Comparison of ENCODE assay signal across 1 cellular context in the genomic region with DNA sequence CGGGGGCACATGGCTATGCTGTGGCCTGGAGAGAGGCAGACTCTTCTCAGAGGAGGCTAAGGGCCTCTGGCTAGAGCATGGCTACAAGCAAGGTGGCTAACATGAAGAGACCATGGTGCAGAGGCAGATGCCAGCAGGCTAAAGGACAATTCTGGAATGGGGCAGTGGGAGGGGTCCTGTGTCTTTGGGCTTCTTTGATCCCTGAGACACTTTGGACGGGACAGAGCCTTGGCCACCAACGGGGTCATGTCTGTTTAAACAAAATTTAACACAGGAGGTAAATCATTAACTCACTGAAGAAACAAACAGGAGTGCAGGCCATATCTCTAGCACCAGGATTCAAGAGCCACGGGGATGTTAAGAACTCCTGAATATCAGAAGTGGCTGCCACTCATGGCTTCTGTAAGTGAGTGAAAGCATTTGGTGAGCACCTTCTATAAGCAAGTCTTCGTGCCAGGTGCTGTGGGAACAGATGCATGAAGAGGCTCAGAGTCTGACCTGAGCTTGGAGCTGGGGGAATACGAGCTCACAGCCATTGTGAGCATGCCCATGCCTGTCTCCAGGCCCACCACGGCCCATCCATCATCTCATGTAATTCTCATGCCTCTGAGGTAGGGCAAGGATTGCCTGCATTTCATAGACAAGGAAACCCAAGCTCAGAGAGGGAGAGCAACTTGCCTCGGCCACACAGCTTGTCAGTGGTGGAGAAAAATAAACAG.
A peak's percentile ranks its signal among the peaks of the same experiment; 100 is the strongest.
TF ChIP-seq lines count a peak whose summit lies in the region.

No MANE protein-coding gene starts in this region.

TF ChIP-seq in HepG2, 621 proteins besides CTCF, POLR2A, EP300 and RAD21 (continued from another document and continues in another):
- TF ChIP-seq, protein P1, sequence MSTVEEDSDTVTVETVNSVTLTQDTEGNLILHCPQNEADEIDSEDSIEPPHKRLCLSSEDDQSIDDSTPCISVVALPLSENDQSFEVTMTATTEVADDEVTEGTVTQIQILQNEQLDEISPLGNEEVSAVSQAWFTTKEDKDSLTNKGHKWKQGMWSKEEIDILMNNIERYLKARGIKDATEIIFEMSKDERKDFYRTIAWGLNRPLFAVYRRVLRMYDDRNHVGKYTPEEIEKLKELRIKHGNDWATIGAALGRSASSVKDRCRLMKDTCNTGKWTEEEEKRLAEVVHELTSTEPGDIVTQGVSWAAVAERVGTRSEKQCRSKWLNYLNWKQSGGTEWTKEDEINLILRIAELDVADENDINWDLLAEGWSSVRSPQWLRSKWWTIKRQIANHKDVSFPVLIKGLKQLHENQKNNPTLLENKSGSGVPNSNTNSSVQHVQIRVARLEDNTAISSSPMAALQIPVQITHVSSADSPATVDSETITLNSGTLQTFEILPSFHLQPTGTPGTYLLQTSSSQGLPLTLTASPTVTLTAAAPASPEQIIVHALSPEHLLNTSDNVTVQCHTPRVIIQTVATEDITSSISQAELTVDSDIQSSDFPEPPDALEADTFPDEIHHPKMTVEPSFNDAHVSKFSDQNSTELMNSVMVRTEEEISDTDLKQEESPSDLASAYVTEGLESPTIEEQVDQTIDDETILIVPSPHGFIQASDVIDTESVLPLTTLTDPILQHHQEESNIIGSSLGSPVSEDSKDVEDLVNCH (CRISPR knock-in tag; IDR thresholded peaks at IDR 0.05), result peak; percentile 79; the same call in 1 of the 2 replicates
- TF ChIP-seq, protein P2, sequence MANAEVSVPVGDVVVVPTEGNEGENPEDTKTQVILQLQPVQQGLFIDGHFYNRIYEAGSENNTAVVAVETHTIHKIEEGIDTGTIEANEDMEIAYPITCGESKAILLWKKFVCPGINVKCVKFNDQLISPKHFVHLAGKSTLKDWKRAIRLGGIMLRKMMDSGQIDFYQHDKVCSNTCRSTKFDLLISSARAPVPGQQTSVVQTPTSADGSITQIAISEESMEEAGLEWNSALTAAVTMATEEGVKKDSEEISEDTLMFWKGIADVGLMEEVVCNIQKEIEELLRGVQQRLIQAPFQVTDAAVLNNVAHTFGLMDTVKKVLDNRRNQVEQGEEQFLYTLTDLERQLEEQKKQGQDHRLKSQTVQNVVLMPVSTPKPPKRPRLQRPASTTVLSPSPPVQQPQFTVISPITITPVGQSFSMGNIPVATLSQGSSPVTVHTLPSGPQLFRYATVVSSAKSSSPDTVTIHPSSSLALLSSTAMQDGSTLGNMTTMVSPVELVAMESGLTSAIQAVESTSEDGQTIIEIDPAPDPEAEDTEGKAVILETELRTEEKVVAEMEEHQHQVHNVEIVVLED (CRISPR knock-in tag; IDR thresholded peaks at IDR 0.05; ENCODE audit: borderline replicate concordance), result peak; percentile 44; the same call in 1 of the 2 replicates
- TF ChIP-seq, protein P3, sequence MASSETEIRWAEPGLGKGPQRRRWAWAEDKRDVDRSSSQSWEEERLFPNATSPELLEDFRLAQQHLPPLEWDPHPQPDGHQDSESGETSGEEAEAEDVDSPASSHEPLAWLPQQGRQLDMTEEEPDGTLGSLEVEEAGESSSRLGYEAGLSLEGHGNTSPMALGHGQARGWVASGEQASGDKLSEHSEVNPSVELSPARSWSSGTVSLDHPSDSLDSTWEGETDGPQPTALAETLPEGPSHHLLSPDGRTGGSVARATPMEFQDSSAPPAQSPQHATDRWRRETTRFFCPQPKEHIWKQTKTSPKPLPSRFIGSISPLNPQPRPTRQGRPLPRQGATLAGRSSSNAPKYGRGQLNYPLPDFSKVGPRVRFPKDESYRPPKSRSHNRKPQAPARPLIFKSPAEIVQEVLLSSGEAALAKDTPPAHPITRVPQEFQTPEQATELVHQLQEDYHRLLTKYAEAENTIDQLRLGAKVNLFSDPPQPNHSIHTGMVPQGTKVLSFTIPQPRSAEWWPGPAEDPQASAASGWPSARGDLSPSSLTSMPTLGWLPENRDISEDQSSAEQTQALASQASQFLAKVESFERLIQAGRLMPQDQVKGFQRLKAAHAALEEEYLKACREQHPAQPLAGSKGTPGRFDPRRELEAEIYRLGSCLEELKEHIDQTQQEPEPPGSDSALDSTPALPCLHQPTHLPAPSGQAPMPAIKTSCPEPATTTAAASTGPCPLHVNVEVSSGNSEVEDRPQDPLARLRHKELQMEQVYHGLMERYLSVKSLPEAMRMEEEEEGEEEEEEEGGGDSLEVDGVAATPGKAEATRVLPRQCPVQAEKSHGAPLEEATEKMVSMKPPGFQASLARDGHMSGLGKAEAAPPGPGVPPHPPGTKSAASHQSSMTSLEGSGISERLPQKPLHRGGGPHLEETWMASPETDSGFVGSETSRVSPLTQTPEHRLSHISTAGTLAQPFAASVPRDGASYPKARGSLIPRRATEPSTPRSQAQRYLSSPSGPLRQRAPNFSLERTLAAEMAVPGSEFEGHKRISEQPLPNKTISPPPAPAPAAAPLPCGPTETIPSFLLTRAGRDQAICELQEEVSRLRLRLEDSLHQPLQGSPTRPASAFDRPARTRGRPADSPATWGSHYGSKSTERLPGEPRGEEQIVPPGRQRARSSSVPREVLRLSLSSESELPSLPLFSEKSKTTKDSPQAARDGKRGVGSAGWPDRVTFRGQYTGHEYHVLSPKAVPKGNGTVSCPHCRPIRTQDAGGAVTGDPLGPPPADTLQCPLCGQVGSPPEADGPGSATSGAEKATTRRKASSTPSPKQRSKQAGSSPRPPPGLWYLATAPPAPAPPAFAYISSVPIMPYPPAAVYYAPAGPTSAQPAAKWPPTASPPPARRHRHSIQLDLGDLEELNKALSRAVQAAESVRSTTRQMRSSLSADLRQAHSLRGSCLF (CRISPR knock-in tag; IDR thresholded peaks at IDR 0.05; ENCODE audit: borderline replicate concordance), result no peak
- peak; percentile 70; the same call in 1 of the 2 replicates for TF ChIP-seq ZNF644 (CRISPR knock-in tag; IDR thresholded peaks at IDR 0.05; ENCODE audit: low read depth)
- TF ChIP-seq ZNF382 (CRISPR knock-in tag; IDR thresholded peaks at IDR 0.05; ENCODE audit: borderline replicate concordance), result no peak
- 0 out of 2 replicates have a peak, but pooled peaks have one; percentile 20 for TF ChIP-seq ATF1 (CRISPR knock-in tag; IDR thresholded peaks at IDR 0.05)
- TF ChIP-seq, protein P4, sequence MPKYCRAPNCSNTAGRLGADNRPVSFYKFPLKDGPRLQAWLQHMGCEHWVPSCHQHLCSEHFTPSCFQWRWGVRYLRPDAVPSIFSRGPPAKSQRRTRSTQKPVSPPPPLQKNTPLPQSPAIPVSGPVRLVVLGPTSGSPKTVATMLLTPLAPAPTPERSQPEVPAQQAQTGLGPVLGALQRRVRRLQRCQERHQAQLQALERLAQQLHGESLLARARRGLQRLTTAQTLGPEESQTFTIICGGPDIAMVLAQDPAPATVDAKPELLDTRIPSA (CRISPR knock-in tag; IDR thresholded peaks at IDR 0.05; ENCODE audit: borderline replicate concordance), result no peak
- TF ChIP-seq SIX4 (CRISPR knock-in tag; IDR thresholded peaks at IDR 0.05), result peak; percentile 54; the same call in 1 of the 2 replicates
- TF ChIP-seq ZNF577 (CRISPR knock-in tag; IDR thresholded peaks at IDR 0.05; ENCODE audit: borderline replicate concordance, low read depth), result no peak
- no peak for TF ChIP-seq KLF11 (CRISPR knock-in tag; IDR thresholded peaks at IDR 0.05)
- no peak for TF ChIP-seq MBNL3 (CRISPR knock-in tag; conservative IDR thresholded peaks at IDR 0.05)
- TF ChIP-seq, protein P5, sequence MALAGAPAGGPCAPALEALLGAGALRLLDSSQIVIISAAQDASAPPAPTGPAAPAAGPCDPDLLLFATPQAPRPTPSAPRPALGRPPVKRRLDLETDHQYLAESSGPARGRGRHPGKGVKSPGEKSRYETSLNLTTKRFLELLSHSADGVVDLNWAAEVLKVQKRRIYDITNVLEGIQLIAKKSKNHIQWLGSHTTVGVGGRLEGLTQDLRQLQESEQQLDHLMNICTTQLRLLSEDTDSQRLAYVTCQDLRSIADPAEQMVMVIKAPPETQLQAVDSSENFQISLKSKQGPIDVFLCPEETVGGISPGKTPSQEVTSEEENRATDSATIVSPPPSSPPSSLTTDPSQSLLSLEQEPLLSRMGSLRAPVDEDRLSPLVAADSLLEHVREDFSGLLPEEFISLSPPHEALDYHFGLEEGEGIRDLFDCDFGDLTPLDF (CRISPR knock-in tag; IDR thresholded peaks at IDR 0.05), result no peak
- TF ChIP-seq, protein P6, sequence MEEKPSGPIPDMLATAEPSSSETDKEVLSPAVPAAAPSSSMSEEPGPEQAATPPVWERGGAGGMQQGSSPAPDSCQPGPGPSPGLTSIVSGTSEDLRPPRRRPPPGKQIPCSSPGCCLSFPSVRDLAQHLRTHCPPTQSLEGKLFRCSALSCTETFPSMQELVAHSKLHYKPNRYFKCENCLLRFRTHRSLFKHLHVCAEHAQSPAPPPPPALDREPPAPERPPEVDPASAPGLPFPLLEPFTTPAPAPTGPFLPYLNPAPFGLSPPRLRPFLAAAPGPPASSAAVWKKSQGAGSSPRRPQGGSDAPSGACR (CRISPR knock-in tag; IDR thresholded peaks at IDR 0.05), result no peak
- peak; percentile 62 for TF ChIP-seq RFXAP (CRISPR knock-in tag; IDR thresholded peaks at IDR 0.05; ENCODE audit: borderline replicate concordance)
- peak; percentile 36; the same call in 1 of the 2 replicates for TF ChIP-seq DR1 (CRISPR knock-in tag; IDR thresholded peaks at IDR 0.05)
- TF ChIP-seq, protein P7, sequence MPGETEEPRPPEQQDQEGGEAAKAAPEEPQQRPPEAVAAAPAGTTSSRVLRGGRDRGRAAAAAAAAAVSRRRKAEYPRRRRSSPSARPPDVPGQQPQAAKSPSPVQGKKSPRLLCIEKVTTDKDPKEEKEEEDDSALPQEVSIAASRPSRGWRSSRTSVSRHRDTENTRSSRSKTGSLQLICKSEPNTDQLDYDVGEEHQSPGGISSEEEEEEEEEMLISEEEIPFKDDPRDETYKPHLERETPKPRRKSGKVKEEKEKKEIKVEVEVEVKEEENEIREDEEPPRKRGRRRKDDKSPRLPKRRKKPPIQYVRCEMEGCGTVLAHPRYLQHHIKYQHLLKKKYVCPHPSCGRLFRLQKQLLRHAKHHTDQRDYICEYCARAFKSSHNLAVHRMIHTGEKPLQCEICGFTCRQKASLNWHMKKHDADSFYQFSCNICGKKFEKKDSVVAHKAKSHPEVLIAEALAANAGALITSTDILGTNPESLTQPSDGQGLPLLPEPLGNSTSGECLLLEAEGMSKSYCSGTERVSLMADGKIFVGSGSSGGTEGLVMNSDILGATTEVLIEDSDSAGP (CRISPR knock-in tag; IDR thresholded peaks at IDR 0.05; ENCODE audit: borderline replicate concordance), result peak; percentile 88; the same call in 1 of the 2 replicates
- TF ChIP-seq, protein P8, sequence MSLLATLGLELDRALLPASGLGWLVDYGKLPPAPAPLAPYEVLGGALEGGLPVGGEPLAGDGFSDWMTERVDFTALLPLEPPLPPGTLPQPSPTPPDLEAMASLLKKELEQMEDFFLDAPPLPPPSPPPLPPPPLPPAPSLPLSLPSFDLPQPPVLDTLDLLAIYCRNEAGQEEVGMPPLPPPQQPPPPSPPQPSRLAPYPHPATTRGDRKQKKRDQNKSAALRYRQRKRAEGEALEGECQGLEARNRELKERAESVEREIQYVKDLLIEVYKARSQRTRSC (CRISPR knock-in tag; IDR thresholded peaks at IDR 0.05; ENCODE audit: low read depth), result peak; percentile 58; the same call in 1 of the 2 replicates
- TF ChIP-seq ZFP37 (CRISPR knock-in tag; IDR thresholded peaks at IDR 0.05; ENCODE audit: borderline replicate concordance), result no peak
- TF ChIP-seq SPEN (CRISPR knock-in tag; IDR thresholded peaks at IDR 0.05; ENCODE audit: low read depth), result 0 out of 2 replicates have a peak, but pooled peaks have one; percentile 18
- TF ChIP-seq, protein P9, sequence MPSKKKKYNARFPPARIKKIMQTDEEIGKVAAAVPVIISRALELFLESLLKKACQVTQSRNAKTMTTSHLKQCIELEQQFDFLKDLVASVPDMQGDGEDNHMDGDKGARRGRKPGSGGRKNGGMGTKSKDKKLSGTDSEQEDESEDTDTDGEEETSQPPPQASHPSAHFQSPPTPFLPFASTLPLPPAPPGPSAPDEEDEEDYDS (CRISPR knock-in tag; IDR thresholded peaks at IDR 0.05), result peak; percentile 96
- TF ChIP-seq, protein P10, sequence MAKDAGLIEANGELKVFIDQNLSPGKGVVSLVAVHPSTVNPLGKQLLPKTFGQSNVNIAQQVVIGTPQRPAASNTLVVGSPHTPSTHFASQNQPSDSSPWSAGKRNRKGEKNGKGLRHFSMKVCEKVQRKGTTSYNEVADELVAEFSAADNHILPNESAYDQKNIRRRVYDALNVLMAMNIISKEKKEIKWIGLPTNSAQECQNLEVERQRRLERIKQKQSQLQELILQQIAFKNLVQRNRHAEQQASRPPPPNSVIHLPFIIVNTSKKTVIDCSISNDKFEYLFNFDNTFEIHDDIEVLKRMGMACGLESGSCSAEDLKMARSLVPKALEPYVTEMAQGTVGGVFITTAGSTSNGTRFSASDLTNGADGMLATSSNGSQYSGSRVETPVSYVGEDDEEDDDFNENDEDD (CRISPR knock-in tag; IDR thresholded peaks at IDR 0.05; ENCODE audit: borderline replicate concordance), result peak; percentile 78; the same call in 1 of the 2 replicates
- TF ChIP-seq, protein P11, sequence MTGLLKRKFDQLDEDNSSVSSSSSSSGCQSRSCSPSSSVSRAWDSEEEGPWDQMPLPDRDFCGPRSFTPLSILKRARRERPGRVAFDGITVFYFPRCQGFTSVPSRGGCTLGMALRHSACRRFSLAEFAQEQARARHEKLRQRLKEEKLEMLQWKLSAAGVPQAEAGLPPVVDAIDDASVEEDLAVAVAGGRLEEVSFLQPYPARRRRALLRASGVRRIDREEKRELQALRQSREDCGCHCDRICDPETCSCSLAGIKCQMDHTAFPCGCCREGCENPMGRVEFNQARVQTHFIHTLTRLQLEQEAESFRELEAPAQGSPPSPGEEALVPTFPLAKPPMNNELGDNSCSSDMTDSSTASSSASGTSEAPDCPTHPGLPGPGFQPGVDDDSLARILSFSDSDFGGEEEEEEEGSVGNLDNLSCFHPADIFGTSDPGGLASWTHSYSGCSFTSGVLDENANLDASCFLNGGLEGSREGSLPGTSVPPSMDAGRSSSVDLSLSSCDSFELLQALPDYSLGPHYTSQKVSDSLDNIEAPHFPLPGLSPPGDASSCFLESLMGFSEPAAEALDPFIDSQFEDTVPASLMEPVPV (CRISPR knock-in tag; IDR thresholded peaks at IDR 0.05), result peak; percentile 71; the same call in 1 of the 2 replicates
- no peak for TF ChIP-seq ZNF333 (CRISPR knock-in tag; IDR thresholded peaks at IDR 0.05; ENCODE audit: borderline replicate concordance)
- TF ChIP-seq, protein P12, sequence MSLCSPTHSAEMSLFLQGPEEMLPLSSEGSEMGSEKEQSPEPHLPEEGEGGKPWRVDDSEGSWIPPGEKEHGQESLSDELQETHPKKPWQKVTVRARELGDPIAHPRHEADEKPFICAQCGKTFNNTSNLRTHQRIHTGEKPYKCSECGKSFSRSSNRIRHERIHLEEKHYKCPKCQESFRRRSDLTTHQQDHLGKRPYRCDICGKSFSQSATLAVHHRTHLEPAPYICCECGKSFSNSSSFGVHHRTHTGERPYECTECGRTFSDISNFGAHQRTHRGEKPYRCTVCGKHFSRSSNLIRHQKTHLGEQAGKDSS (CRISPR knock-in tag; IDR thresholded peaks at IDR 0.05; ENCODE audit: borderline replicate concordance, low read depth), result 0 out of 2 replicates have a peak, but pooled peaks have one; percentile 37
- TF ChIP-seq NFE2L1 (CRISPR knock-in tag; IDR thresholded peaks at IDR 0.05; ENCODE audit: borderline replicate concordance), result no peak
- TF ChIP-seq, protein P13, sequence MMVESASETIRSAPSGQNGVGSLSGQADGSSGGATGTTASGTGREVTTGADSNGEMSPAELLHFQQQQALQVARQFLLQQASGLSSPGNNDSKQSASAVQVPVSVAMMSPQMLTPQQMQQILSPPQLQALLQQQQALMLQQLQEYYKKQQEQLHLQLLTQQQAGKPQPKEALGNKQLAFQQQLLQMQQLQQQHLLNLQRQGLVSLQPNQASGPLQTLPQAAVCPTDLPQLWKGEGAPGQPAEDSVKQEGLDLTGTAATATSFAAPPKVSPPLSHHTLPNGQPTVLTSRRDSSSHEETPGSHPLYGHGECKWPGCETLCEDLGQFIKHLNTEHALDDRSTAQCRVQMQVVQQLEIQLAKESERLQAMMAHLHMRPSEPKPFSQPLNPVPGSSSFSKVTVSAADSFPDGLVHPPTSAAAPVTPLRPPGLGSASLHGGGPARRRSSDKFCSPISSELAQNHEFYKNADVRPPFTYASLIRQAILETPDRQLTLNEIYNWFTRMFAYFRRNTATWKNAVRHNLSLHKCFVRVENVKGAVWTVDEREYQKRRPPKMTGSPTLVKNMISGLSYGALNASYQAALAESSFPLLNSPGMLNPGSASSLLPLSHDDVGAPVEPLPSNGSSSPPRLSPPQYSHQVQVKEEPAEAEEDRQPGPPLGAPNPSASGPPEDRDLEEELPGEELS (CRISPR knock-in tag; IDR thresholded peaks at IDR 0.05), result peak; percentile 92
- no peak for TF ChIP-seq ZFP82 (CRISPR knock-in tag; IDR thresholded peaks at IDR 0.05; ENCODE audit: borderline replicate concordance)
